Comparison of ENCODE assay signal across 2 cellular contexts in the genomic region with DNA sequence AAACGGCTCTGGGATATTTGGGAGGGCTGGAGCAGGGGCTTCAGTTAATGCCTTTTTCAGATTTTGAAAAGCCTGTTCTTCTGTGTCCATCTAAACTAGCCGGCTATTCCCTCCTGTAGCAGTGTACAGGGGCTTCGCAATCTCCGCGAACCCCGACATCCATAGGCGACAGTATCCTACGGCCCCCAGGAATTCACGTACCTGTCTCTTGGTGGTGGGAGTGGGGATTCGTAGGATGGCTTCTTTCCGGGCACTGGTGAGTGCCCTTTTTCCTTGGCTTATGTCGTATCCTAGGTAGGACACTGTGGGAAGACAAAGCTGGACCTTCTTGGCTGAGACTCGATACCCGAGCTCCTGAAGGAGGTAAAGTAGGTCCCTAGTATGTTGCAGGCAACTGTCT.
TF ChIP-seq lines count a peak whose summit lies in the region.

No MANE protein-coding gene starts in this region.

TF ChIP-seq in WTC11, 78 proteins besides CTCF, POLR2A, EP300 and RAD21:
- no peak for TF ChIP-seq NFATC4 (CRISPR knock-in tag; IDR thresholded peaks at IDR 0.05)
- TF ChIP-seq ZNF219 (CRISPR knock-in tag; IDR thresholded peaks at IDR 0.05; ENCODE audit: borderline replicate concordance) = no peak
- TF ChIP-seq, protein P1, sequence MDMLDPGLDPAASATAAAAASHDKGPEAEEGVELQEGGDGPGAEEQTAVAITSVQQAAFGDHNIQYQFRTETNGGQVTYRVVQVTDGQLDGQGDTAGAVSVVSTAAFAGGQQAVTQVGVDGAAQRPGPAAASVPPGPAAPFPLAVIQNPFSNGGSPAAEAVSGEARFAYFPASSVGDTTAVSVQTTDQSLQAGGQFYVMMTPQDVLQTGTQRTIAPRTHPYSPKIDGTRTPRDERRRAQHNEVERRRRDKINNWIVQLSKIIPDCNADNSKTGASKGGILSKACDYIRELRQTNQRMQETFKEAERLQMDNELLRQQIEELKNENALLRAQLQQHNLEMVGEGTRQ (CRISPR knock-in tag; IDR thresholded peaks at IDR 0.05) = no peak

TF ChIP-seq in H1, 55 proteins besides CTCF, POLR2A, EP300 and RAD21:
- TF ChIP-seq, protein P2, sequence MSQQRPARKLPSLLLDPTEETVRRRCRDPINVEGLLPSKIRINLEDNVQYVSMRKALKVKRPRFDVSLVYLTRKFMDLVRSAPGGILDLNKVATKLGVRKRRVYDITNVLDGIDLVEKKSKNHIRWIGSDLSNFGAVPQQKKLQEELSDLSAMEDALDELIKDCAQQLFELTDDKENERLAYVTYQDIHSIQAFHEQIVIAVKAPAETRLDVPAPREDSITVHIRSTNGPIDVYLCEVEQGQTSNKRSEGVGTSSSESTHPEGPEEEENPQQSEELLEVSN (IDR thresholded peaks at IDR 0.05) = no peak
- TF ChIP-seq, protein P3, sequence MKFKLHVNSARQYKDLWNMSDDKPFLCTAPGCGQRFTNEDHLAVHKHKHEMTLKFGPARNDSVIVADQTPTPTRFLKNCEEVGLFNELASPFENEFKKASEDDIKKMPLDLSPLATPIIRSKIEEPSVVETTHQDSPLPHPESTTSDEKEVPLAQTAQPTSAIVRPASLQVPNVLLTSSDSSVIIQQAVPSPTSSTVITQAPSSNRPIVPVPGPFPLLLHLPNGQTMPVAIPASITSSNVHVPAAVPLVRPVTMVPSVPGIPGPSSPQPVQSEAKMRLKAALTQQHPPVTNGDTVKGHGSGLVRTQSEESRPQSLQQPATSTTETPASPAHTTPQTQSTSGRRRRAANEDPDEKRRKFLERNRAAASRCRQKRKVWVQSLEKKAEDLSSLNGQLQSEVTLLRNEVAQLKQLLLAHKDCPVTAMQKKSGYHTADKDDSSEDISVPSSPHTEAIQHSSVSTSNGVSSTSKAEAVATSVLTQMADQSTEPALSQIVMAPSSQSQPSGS (IDR thresholded peaks at IDR 0.05; ENCODE audit: low read length) = no peak
- no peak for TF ChIP-seq CHD1 (IDR thresholded peaks at IDR 0.05; ENCODE audit: low read depth, low read length)
- TF ChIP-seq EZH2 (IDR thresholded peaks at IDR 0.05; ENCODE audit: low read depth, low read length, severe bottlenecking) = peak; percentile 49
- no peak for TF ChIP-seq KDM1A (IDR thresholded peaks at IDR 0.05; ENCODE audit: borderline replicate concordance, low read length)
- no peak for TF ChIP-seq JUND (IDR thresholded peaks at IDR 0.05; ENCODE audit: low read length)
- no peak for TF ChIP-seq SRF (IDR thresholded peaks at IDR 0.05; ENCODE audit: low read depth, low read length)
- TF ChIP-seq SIN3A (conservative IDR thresholded peaks at IDR 0.05 in 1 of 2, IDR thresholded peaks at IDR 0.05 in 1 of 2; ENCODE audit: low read depth in 1 of 2, low read length in 2 of 2) = no peak
- TF ChIP-seq CREB1 (IDR thresholded peaks at IDR 0.05) = no peak
- peak; percentile 87 for TF ChIP-seq SUZ12 (IDR thresholded peaks at IDR 0.05; ENCODE audit: low read length)
- TF ChIP-seq TCF12 (IDR thresholded peaks at IDR 0.05; ENCODE audit: low read depth, low read length) = no peak
- TF ChIP-seq NANOG (IDR thresholded peaks at IDR 0.05; ENCODE audit: insufficient read depth, low read depth, low read length, poor library complexity, severe bottlenecking) = no peak
- TF ChIP-seq CHD2 (IDR thresholded peaks at IDR 0.05; ENCODE audit: low read length) = no peak
- no peak for TF ChIP-seq BRCA1 (IDR thresholded peaks at IDR 0.05; ENCODE audit: low read depth, low read length)
- TF ChIP-seq CBX8 (IDR thresholded peaks at IDR 0.05; ENCODE audit: borderline replicate concordance, low read depth, low read length) = 0 out of 2 replicates have a peak, but pooled peaks have one; percentile 5
- TF ChIP-seq RNF2 (IDR thresholded peaks at IDR 0.05; ENCODE audit: borderline replicate concordance, low read depth, low read length, missing control alignments, poor library complexity, severe bottlenecking) = peak; percentile 41
- TF ChIP-seq SIX5 (IDR thresholded peaks at IDR 0.05; ENCODE audit: low read depth, low read length) = no peak
- no peak for TF ChIP-seq KDM4A (IDR thresholded peaks at IDR 0.05; ENCODE audit: low read depth, low read length, severe bottlenecking)
- no peak for TF ChIP-seq TEAD4 (IDR thresholded peaks at IDR 0.05; ENCODE audit: low read depth, low read length)
